In genomic region chr5:50905996-50906395, GRCh38 we compare ENCODE assay signal across 32 cellular contexts.
"Had no signal": no experiment of that assay in that cellular context is flagged by ENCODE, and none has a peak within 500 bp of the region (broad histone marks: within the 10 kb centered on the region; RNA-seq: fewer than 3 reads in every experiment).

No MANE protein-coding gene starts in this region.

- H3K4me1 Mint-ChIP-seq: activated B cell treated with CpG ODN at 0.5 μM for 24 hours; activated CD4-positive, alpha-beta memory T cell treated with anti-CD3 and anti-CD28 coated beads, Interleukin-2, amount 10 ng/mL, durations not matched to agents 7 days and 5 days; activated CD4-positive, alpha-beta T cell treated with anti-CD3 and anti-CD28 coated beads for 36 hours; activated CD4-positive, alpha-beta T cell treated with anti-CD3 and anti-CD28 coated beads, Interleukin-2, amount 10 ng/mL, durations not matched to agents 7 days and 5 days; activated CD8-positive, alpha-beta memory T cell treated with anti-CD3 and anti-CD28 coated beads, Interleukin-2, amount 10 ng/mL, durations not matched to agents 7 days and 5 days; activated naive CD4-positive, alpha-beta T cell treated with anti-CD3 and anti-CD28 coated beads, Interleukin-2, amount 10 ng/mL, durations not matched to agents 7 days and 5 days; activated naive CD4-positive, alpha-beta T cell treated with anti-CD3 and anti-CD28 coated beads, Interleukin-2, amount 50 U/mL, for 24 hours; activated naive CD8-positive, alpha-beta T cell treated with anti-CD3 and anti-CD28 coated beads, Interleukin-2, amount 10 ng/mL, durations not matched to agents 7 days and 5 days; activated naive CD8-positive, alpha-beta T cell treated with anti-CD3 and anti-CD28 coated beads, Interleukin-2, amount 50 U/mL, for 24 hours; T-cell; T-helper 17 cell had no signal

- H3K27me3 ChIP-seq: ascending aorta had no signal

- ATAC-seq: activated CD4-positive, alpha-beta T cell treated with anti-CD3 and anti-CD28 coated beads for 36 hours; activated CD8-positive, alpha-beta memory T cell treated with anti-CD3 and anti-CD28 coated beads, Interleukin-2, amount 10 ng/mL, durations not matched to agents 7 days and 5 days; activated CD8-positive, alpha-beta T cell treated with anti-CD3 and anti-CD28 coated beads, Interleukin-2, amount 10 ng/mL, durations not matched to agents 7 days and 5 days; activated naive CD8-positive, alpha-beta T cell treated with anti-CD3 and anti-CD28 coated beads, Interleukin-2, amount 50 U/mL, for 24 hours; T-cell; T-helper 17 cell had no signal

- H3K27ac Mint-ChIP-seq: activated B cell treated with CpG ODN at 0.5 μM for 24 hours; activated CD4-positive, alpha-beta memory T cell treated with anti-CD3 and anti-CD28 coated beads, Interleukin-2, amount 10 ng/mL, durations not matched to agents 7 days and 5 days; activated CD4-positive, alpha-beta T cell treated with anti-CD3 and anti-CD28 coated beads for 36 hours; activated CD4-positive, alpha-beta T cell treated with anti-CD3 and anti-CD28 coated beads, Interleukin-2, amount 10 ng/mL, durations not matched to agents 7 days and 5 days; activated CD8-positive, alpha-beta memory T cell treated with anti-CD3 and anti-CD28 coated beads, Interleukin-2, amount 10 ng/mL, durations not matched to agents 7 days and 5 days; activated CD8-positive, alpha-beta T cell treated with anti-CD3 and anti-CD28 coated beads, Interleukin-2, amount 10 ng/mL, durations not matched to agents 7 days and 5 days; activated naive CD4-positive, alpha-beta T cell treated with anti-CD3 and anti-CD28 coated beads, Interleukin-2, amount 10 ng/mL, durations not matched to agents 7 days and 5 days; activated naive CD4-positive, alpha-beta T cell treated with anti-CD3 and anti-CD28 coated beads, Interleukin-2, amount 50 U/mL, for 24 hours; activated naive CD8-positive, alpha-beta T cell; activated naive CD8-positive, alpha-beta T cell treated with anti-CD3 and anti-CD28 coated beads, Interleukin-2, amount 10 ng/mL, durations not matched to agents 7 days and 5 days; activated naive CD8-positive, alpha-beta T cell treated with anti-CD3 and anti-CD28 coated beads, Interleukin-2, amount 50 U/mL, for 24 hours; activated T-cell treated with anti-CD3 and anti-CD28 coated beads, Interleukin-2, amount 50 U/mL, for 24 hours; activated T-helper 2 cell treated with anti-CD3 and anti-CD28 coated beads, Interferon-gamma antibody, Interleukin-2, Interleukin-4, amounts not matched to agents 10 μg/mL and 5 μg/mL and 100 μg/mL, durations not matched to agents 14 hours and 24 hours and 36 hours; brain; T-cell; T-helper 17 cell had no signal

- H3K4me1 ChIP-seq: ascending aorta had no signal

- DNase-seq: activated B cell treated with CpG ODN at 0.5 μM for 24 hours; activated CD4-positive, alpha-beta memory T cell treated with anti-CD3 and anti-CD28 coated beads, Interleukin-2, amount 10 ng/mL, durations not matched to agents 7 days and 5 days; activated CD4-positive, alpha-beta T cell treated with anti-CD3 and anti-CD28 coated beads for 1 hour; activated CD4-positive, alpha-beta T cell treated with anti-CD3 and anti-CD28 coated beads for 36 hours; activated CD4-positive, alpha-beta T cell treated with anti-CD3 and anti-CD28 coated beads for 48 hours; activated CD4-positive, alpha-beta T cell treated with anti-CD3 and anti-CD28 coated beads, Interleukin-2, amount 10 ng/mL, durations not matched to agents 7 days and 5 days; activated CD4-positive, alpha-beta T cell treated with anti-CD3 and anti-CD28 coated beads, Interleukin-2, amount 50 U/mL, for 48 hours; activated CD8-positive, alpha-beta memory T cell treated with anti-CD3 and anti-CD28 coated beads for 24 hours; activated CD8-positive, alpha-beta memory T cell treated with anti-CD3 and anti-CD28 coated beads, Interleukin-2, amount 10 ng/mL, durations not matched to agents 7 days and 5 days; activated CD8-positive, alpha-beta memory T cell treated with anti-CD3 and anti-CD28 coated beads, Interleukin-2, amount 50 U/mL, for 48 hours; activated CD8-positive, alpha-beta T cell treated with anti-CD3 and anti-CD28 coated beads, Interleukin-2, amount 10 ng/mL, durations not matched to agents 7 days and 5 days; activated effector memory CD4-positive, alpha-beta T cell treated with Interleukin-2 at 50 U/mL for 16 hours; activated gamma-delta T cell; activated naive CD4-positive, alpha-beta T cell treated with anti-CD3 and anti-CD28 coated beads, Interleukin-2, amount 10 ng/mL, durations not matched to agents 7 days and 5 days; activated naive CD4-positive, alpha-beta T cell treated with Interleukin-2 at 50 U/mL for 16 hours; activated naive CD8-positive, alpha-beta T cell treated with anti-CD3 and anti-CD28 coated beads, Interleukin-2, amount 10 ng/mL, durations not matched to agents 7 days and 5 days; activated naive CD8-positive, alpha-beta T cell treated with anti-CD3 and anti-CD28 coated beads, Interleukin-2, amount 50 U/mL, for 24 hours; activated T-cell treated with anti-CD3 and anti-CD28 coated beads, Interleukin-2, amount 50 U/mL, for 24 hours; activated T-cell treated with anti-CD3 and anti-CD28 coated beads, Interleukin-2, amount 50 U/mL, for 48 hours; amygdala; anterior cingulate cortex; central memory CD4-positive, alpha-beta T cell; T-cell; T-helper 17 cell; T-helper 9 cell had no signal

- H3K4me3 ChIP-seq: ascending aorta had no signal

- H3K36me3 Mint-ChIP-seq: activated CD8-positive, alpha-beta memory T cell treated with anti-CD3 and anti-CD28 coated beads, Interleukin-2, amount 10 ng/mL, durations not matched to agents 7 days and 5 days; activated naive CD4-positive, alpha-beta T cell treated with anti-CD3 and anti-CD28 coated beads, Interleukin-2, amount 10 ng/mL, durations not matched to agents 7 days and 5 days; activated naive CD4-positive, alpha-beta T cell treated with anti-CD3 and anti-CD28 coated beads, Interleukin-2, amount 50 U/mL, for 24 hours; activated naive CD8-positive, alpha-beta T cell; activated naive CD8-positive, alpha-beta T cell treated with anti-CD3 and anti-CD28 coated beads, Interleukin-2, amount 10 ng/mL, durations not matched to agents 7 days and 5 days; brain; T-cell had no signal

- H3K4me3 Mint-ChIP-seq: activated B cell treated with CpG ODN at 0.5 μM for 24 hours; activated CD4-positive, alpha-beta memory T cell treated with anti-CD3 and anti-CD28 coated beads, Interleukin-2, amount 10 ng/mL, durations not matched to agents 7 days and 5 days; activated CD4-positive, alpha-beta T cell treated with anti-CD3 and anti-CD28 coated beads for 36 hours; activated CD4-positive, alpha-beta T cell treated with anti-CD3 and anti-CD28 coated beads, Interleukin-2, amount 10 ng/mL, durations not matched to agents 7 days and 5 days; activated CD8-positive, alpha-beta memory T cell treated with anti-CD3 and anti-CD28 coated beads, Interleukin-2, amount 10 ng/mL, durations not matched to agents 7 days and 5 days; activated CD8-positive, alpha-beta T cell treated with anti-CD3 and anti-CD28 coated beads, Interleukin-2, amount 10 ng/mL, durations not matched to agents 7 days and 5 days; activated naive CD4-positive, alpha-beta T cell treated with anti-CD3 and anti-CD28 coated beads, Interleukin-2, amount 10 ng/mL, durations not matched to agents 7 days and 5 days; activated naive CD4-positive, alpha-beta T cell treated with anti-CD3 and anti-CD28 coated beads, Interleukin-2, amount 50 U/mL, for 24 hours; activated naive CD8-positive, alpha-beta T cell; activated naive CD8-positive, alpha-beta T cell treated with anti-CD3 and anti-CD28 coated beads, Interleukin-2, amount 10 ng/mL, durations not matched to agents 7 days and 5 days; activated naive CD8-positive, alpha-beta T cell treated with anti-CD3 and anti-CD28 coated beads, Interleukin-2, amount 50 U/mL, for 24 hours; activated T-cell treated with anti-CD3 and anti-CD28 coated beads, Interleukin-2, amount 50 U/mL, for 24 hours; brain; T-cell; T-helper 17 cell had no signal

- H3K36me3 ChIP-seq: ascending aorta had no signal

- H3K9me3 Mint-ChIP-seq: activated B cell treated with CpG ODN at 0.5 μM for 24 hours; activated CD4-positive, alpha-beta memory T cell treated with anti-CD3 and anti-CD28 coated beads, Interleukin-2, amount 10 ng/mL, durations not matched to agents 7 days and 5 days; activated CD4-positive, alpha-beta T cell treated with anti-CD3 and anti-CD28 coated beads, Interleukin-2, amount 10 ng/mL, durations not matched to agents 7 days and 5 days; activated naive CD4-positive, alpha-beta T cell treated with anti-CD3 and anti-CD28 coated beads, Interleukin-2, amount 10 ng/mL, durations not matched to agents 7 days and 5 days; activated naive CD4-positive, alpha-beta T cell treated with anti-CD3 and anti-CD28 coated beads, Interleukin-2, amount 50 U/mL, for 24 hours; activated naive CD8-positive, alpha-beta T cell treated with anti-CD3 and anti-CD28 coated beads, Interleukin-2, amount 50 U/mL, for 24 hours; activated T-helper 2 cell treated with anti-CD3 and anti-CD28 coated beads, Interferon-gamma antibody, Interleukin-2, Interleukin-4, amounts not matched to agents 10 μg/mL and 5 μg/mL and 100 μg/mL, durations not matched to agents 14 hours and 24 hours and 36 hours; brain; T-cell had no signal

- H3K9me3 ChIP-seq: ascending aorta had no signal

- H3K27ac ChIP-seq: ascending aorta, VCaP had no signal

- H3K27me3 Mint-ChIP-seq: activated CD8-positive, alpha-beta memory T cell treated with anti-CD3 and anti-CD28 coated beads, Interleukin-2, amount 10 ng/mL, durations not matched to agents 7 days and 5 days had no signal

- FAIRE-seq: TTC549 had no signal
